8 cellular contexts compared by ENCODE assay signal in the genomic region with DNA sequence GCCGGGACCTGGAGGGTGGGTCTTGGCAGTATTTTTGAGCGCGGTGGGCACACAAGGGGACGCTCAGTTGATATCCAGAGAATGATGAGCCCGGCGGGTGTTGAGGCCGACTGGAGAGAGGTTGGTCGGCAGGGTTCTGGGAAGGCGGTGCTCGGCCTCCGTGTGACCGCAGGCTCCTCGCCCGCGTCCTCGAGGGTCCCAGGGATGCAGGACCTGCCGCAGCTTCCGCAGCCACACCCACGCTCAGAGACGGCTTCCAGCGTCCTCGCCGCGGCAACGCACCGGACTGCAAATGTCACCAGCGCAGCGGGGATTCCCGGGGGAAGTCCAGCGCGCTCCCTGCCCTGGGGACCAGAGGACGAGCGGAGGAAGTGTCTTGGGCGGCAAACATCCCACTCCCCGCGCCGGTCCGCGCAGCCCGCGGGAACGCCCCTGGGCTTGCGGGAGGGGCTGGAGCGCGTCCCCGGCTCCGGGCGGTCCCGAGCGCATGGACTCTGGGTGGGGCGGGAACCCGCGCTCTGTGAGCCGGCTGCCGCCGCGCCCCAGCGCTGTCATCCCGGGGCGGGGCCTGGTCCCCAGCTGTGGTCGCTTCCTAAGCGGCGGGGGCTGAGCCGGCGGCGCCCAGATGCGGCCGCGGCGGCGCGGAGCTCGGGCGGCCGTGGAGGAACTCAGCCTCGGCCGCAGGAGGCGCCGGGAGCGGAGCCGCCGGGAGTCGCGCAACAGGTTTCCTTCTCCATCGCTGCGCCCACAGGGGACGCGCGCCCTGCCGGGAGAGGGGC. TPM values are rescaled to one million over a fixed set of nuclear protein-coding genes. Genes with fewer than 3 reads are reported as not detected.
A peak's percentile ranks its signal among the peaks of the same experiment; 100 is the strongest.
DNase-seq lines count a peak whose midpoint lies in the region; ATAC-seq and TF ChIP-seq lines count a peak whose summit lies in the region.

A gene (plus strand): TSS at position 624 of the 779 bp plus-strand sequence. CDS start 36,111 bp downstream, outside the sequence.

- H3K14ac ChIP-seq in trophoblast cell (ENCODE audit: low read length), result no peak within 1 kb of the TSS

- H3K4me2 ChIP-seq in BLaER1 (peak within 1 kb of the TSS; percentile 94), trophoblast cell (ENCODE audit: low read length) (peak within 1 kb of the TSS; percentile 88)

- no peaks in the 10 kb centered on the region for H3K79me2 ChIP-seq in trophoblast cell (ENCODE audit: control insufficient read depth, insufficient read depth, low read length, poor library complexity)

- H2BK5ac ChIP-seq in trophoblast cell (ENCODE audit: low read depth, low read length, poor library complexity), result no peak within 1 kb of the TSS

- H2BK12ac ChIP-seq in trophoblast cell (ENCODE audit: low read length), result no peak within 1 kb of the TSS

- in situ Hi-C loops in SK-MEL-5 (cut with HindIII; ENCODE audit: low pct_unique_long_range_greater_than_20kb, low sequenced_read_pairs), result no loop called here

- H2BK120ac ChIP-seq in trophoblast cell (ENCODE audit: insufficient read depth, low read length, poor library complexity), result no peak within 1 kb of the TSS

- peaks cover 88% of the 10 kb centered on the region for H3K27me3 Mint-ChIP-seq in type B pancreatic cell

- H3K27ac ChIP-seq in BLaER1 (no peak within 1 kb of the TSS), trophoblast cell (ENCODE audit: low read depth, low read length) (no peak within 1 kb of the TSS)

- ATAC-seq in GM19372 (IDR thresholded peaks at IDR 0.05; ENCODE audit: low read depth, unreplicated experiment), result peak; percentile 65
- peak; percentile 47 for ATAC-seq in HG03469 (IDR thresholded peaks at IDR 0.05; ENCODE audit: unreplicated experiment)
- peak; percentile 97 for ATAC-seq in Right ventricle myocardium inferior

- peak within 1 kb of the TSS; percentile 88 for H3K4me3 Mint-ChIP-seq in type B pancreatic cell

- no peaks in the 10 kb centered on the region for H3K36me3 ChIP-seq in BLaER1
- no peaks in the 10 kb centered on the region for H3K36me3 ChIP-seq in trophoblast cell (ENCODE audit: control insufficient read depth in 1 of 2, insufficient read depth in 2 of 2, low read length in 2 of 2)

- DNase-seq in SK-MEL-5 (ENCODE audit: low read depth, low spot score), result peak; percentile 25
- peak; percentile 48 to 74 (median 55) for DNase-seq in activated naive CD4-positive, alpha-beta T cell (lab: John Stamatoyannopoulos, UW)
- DNase-seq in Right ventricle myocardium inferior (ENCODE audit: missing footprints), result peak; percentile 90
- peak; percentile 77 to 88 for DNase-seq in trophoblast cell
- peak; percentile 71 for DNase-seq in type B pancreatic cell (ENCODE audit: extremely low spot score, unreplicated experiment)

- H3K4me1 ChIP-seq in BLaER1 (peaks cover 10% of the 10 kb centered on the region), trophoblast cell (ENCODE audit: control insufficient read depth in 1 of 2, insufficient read depth in 2 of 2, low read length in 2 of 2) (peaks cover 0 to 2% of the 10 kb centered on the region in 2 experiments)

- H4K8ac ChIP-seq in trophoblast cell (ENCODE audit: low read depth, low read length), result no peak within 1 kb of the TSS

- intact Hi-C loops in Right ventricle myocardium inferior (cut with DNase I), result loop anchor here (2.0 to 5.0 kb wide), 2 partner anchors 43 to 135 kb away; a partner anchor contains a TSS

- H2AFZ ChIP-seq in trophoblast cell (ENCODE audit: insufficient read depth, low read length, poor library complexity), result peak within 1 kb of the TSS; percentile 33

- H3K9me3 ChIP-seq in BLaER1 (no peaks in the 10 kb centered on the region), trophoblast cell (ENCODE audit: insufficient read depth, low read depth, low read length) (peaks cover 5% of the 10 kb centered on the region)

- peaks cover 9% of the 10 kb centered on the region for H3K4me1 Mint-ChIP-seq in type B pancreatic cell (ENCODE audit: unreplicated experiment)

- H3K9me3 Mint-ChIP-seq in type B pancreatic cell, result no peaks in the 10 kb centered on the region

- no peak within 1 kb of the TSS for H3K18ac ChIP-seq in trophoblast cell (ENCODE audit: low read length)

- no peak within 1 kb of the TSS for H4K12ac ChIP-seq in trophoblast cell (ENCODE audit: low read depth, low read length)

- no peaks in the 10 kb centered on the region for H4K20me1 ChIP-seq in BLaER1

- no peak within 1 kb of the TSS for H3K4ac ChIP-seq in trophoblast cell (ENCODE audit: low read depth, low read length)

- H4K91ac ChIP-seq in trophoblast cell (ENCODE audit: low read depth, low read length), result no peak within 1 kb of the TSS

- H3K79me1 ChIP-seq in trophoblast cell (ENCODE audit: low read length), result no peaks in the 10 kb centered on the region

- no peak within 1 kb of the TSS for H2AK5ac ChIP-seq in trophoblast cell (ENCODE audit: low read length)

- H3K27me3 ChIP-seq in BLaER1, result peaks cover 14% of the 10 kb centered on the region
- H3K27me3 ChIP-seq in trophoblast cell (ENCODE audit: insufficient read depth, low read length), result peaks cover 18% of the 10 kb centered on the region

- TF ChIP-seq CTCF in type B pancreatic cell (conservative IDR thresholded peaks at IDR 0.05), result no peak

- H3K27ac Mint-ChIP-seq in type B pancreatic cell, result peak within 1 kb of the TSS; percentile 46

- H3K4me3 ChIP-seq in BLaER1 (peak within 1 kb of the TSS; percentile 78), trophoblast cell (ENCODE audit: low read depth, low read length) (peak within 1 kb of the TSS; percentile 77)

- no peak within 1 kb of the TSS for H3K23ac ChIP-seq in trophoblast cell (ENCODE audit: low read length)

- no peaks in the 10 kb centered on the region for H3K36me3 Mint-ChIP-seq in type B pancreatic cell

- no CpG with 5 or more reads among the region's 90 CpGs for WGBS in trophoblast cell (ENCODE audit: extremely low coverage, insufficient coverage, insufficient read length)

- H3K9ac ChIP-seq in BLaER1 (peak within 1 kb of the TSS; percentile 63; the same call in 1 of the 2 replicates), trophoblast cell (ENCODE audit: low read length) (no peak within 1 kb of the TSS)

RNA-seq across cellular contexts. Expression of the gene that starts here (rescaled TPM):
- 6.6 and 6.7 TPM in 2 replicates for total RNA-seq in SK-MEL-5 (2014; rRNA removed; shearing (Covaris generic))
- 14.2 and 16.8 TPM in 2 replicates for polyA plus RNA-seq in SK-MEL-5 (2015; cell fraction: cytosol; rRNA removed)
- polyA plus RNA-seq in SK-MEL-5 (2015; cell fraction: nucleus; rRNA removed), result 0.43 and 5.0 TPM in 2 replicates
- total RNA-seq in Right ventricle myocardium inferior, result 11.1 TPM
- 1.7 and 2.3 TPM in 2 replicates for polyA plus RNA-seq in trophoblast cell (2013)
- 0.24 and 0.38 TPM in 2 replicates for total RNA-seq in type B pancreatic cell (ENCODE audit: low replicate concordance)

Comparison
In these comparisons a context has a peak if more than half of its experiments do, and no peak if none do; other contexts are left out.
1. Peak in DNase-seq in type B pancreatic cell; RNA of the gene not detected or under 1 TPM.
2. ATAC-seq: peak in every context shown above with its lines; median percentile 97 in Right ventricle myocardium inferior; 65 in GM19372; 47 in HG03469.
3. DNase-seq: peak in every context shown above with its lines; median percentile 90 in Right ventricle myocardium inferior; 82 in trophoblast cell; 71 in type B pancreatic cell; 55 in activated naive CD4-positive, alpha-beta T cell; 25 in SK-MEL-5.